In the genomic region with DNA sequence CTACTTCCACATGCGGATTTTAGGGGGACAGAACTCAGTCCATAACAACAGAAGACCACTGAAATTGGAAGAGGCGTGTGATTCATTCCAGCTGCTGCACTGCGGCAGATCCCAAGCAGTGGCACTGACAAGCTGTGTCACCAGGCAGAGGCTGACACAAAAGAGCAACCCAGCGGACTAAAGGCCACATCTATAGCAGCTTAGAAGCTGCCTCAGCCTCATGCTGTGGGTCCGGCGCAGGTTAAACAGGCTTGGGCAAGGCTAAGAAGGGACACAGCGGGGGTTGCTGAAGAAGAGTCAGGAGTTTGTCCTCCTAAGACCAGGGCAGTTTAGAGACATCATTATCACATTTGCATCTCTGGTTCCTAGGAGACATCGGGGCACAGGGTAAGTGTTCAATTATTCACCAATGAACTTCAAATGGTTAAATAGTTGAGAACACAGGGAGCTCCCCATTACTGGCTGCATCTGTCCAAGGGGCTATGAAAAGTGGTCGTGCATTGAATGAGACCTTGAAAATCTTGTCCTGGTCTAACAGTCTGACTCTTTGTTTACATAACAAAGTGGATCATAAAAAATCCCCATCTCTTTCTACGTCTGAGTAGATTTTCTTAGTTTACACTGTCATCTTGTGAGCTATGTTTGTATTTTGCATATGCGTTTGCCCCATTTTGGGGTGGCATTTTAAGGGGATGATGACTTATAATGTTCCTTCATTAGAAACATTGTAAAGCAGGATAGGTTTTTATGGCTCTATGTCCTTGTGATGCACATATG, we compare ENCODE assay signal across 10 cellular contexts.
A peak's percentile ranks its signal among the peaks of the same experiment; 100 is the strongest.
DNase-seq lines count a peak whose midpoint lies in the region; ATAC-seq, FAIRE-seq and TF ChIP-seq lines count a peak whose summit lies in the region.
"Had no signal": no experiment of that assay in that cellular context is flagged by ENCODE, and none has a peak within 500 bp of the region (broad histone marks: within the 10 kb centered on the region; RNA-seq: fewer than 3 reads in every experiment).

No MANE protein-coding gene starts in this region.

- H2BK12ac ChIP-seq in H1 (ENCODE audit: low read depth, low read length) = 0 out of 2 replicates have a peak overlapping the region, but pooled peaks have one; percentile 62

- H4K91ac ChIP-seq in H1 (replicated peaks; ENCODE audit: insufficient read length, low read length) = no peak overlapping the region

- peaks cover 39% of the 10 kb centered on the region for H3K4me1 ChIP-seq in PC-3 (ENCODE audit: insufficient read depth, low read length)
- H3K4me1 ChIP-seq in H1 (replicated peaks in 1 of 4; ENCODE audit: control insufficient read depth in 3 of 4, insufficient read depth in 4 of 4, low read length in 3 of 4) = no peaks in the 10 kb centered on the region
- H3K4me1 ChIP-seq in vagina = peaks cover 20% of the 10 kb centered on the region
- H3K4me1 ChIP-seq in transverse colon = peaks cover 0 to 13% (median 5%) of the 10 kb centered on the region in 4 donors

- TF ChIP-seq EP300 in H1 (IDR thresholded peaks at IDR 0.05; ENCODE audit: borderline replicate concordance in 1 of 2, low read depth in 2 of 2, low read length in 2 of 2) = no peak
- TF ChIP-seq EP300 in transverse colon (IDR thresholded peaks at IDR 0.05; ENCODE audit: low read depth) = no peak

- FAIRE-seq in H1 (lab: Jason Lieb, UNC) = no peak

- no peaks in the 10 kb centered on the region for H3K79me2 ChIP-seq in PC-3 (ENCODE audit: low read length)
- H3K79me2 ChIP-seq in H1 (ENCODE audit: control insufficient read depth in 1 of 2, insufficient read depth in 2 of 2, low read length in 2 of 2) = no peaks in the 10 kb centered on the region

- H2AFZ ChIP-seq in PC-3 (ENCODE audit: low read length) = no peak overlapping the region
- no peak overlapping the region for H2AFZ ChIP-seq in H1 (ENCODE audit: low read length)

- no peak overlapping the region for H2BK5ac ChIP-seq in H1 (ENCODE audit: low read depth, low read length)

- intact Hi-C loops in PC-3 (cut with micrococcal nuclease) (loop anchor here (2.0 to 5.0 kb wide), 2 partner anchors 148 to 162 kb away; a partner anchor contains a TSS), vagina (cut with DNase I) (no loop called here), transverse colon (cut with DNase I; ENCODE audit: low total_unique reads) (no loop called here)

- H3K9ac ChIP-seq in PC-3 (ENCODE audit: low read length) = peak overlapping the region; percentile 28; the same call in 1 of the 2 replicates
- no peak overlapping the region for H3K9ac ChIP-seq in H1 (replicated peaks in 1 of 4; ENCODE audit: extremely low read depth in 1 of 4, low read depth in 3 of 4, low read length in 3 of 4)

- no peak for TF ChIP-seq POLR2A in H1 (IDR thresholded peaks at IDR 0.05; ENCODE audit: control extremely low read depth in 1 of 2, low read depth in 2 of 2, low read length in 2 of 2)
- no peak for TF ChIP-seq POLR2A in vagina (IDR thresholded peaks at IDR 0.05)
- TF ChIP-seq POLR2A in transverse colon (IDR thresholded peaks at IDR 0.05) = no peak

- H3K36me3 ChIP-seq in PC-3 (ENCODE audit: low read depth, low read length) (no peaks in the 10 kb centered on the region), H1 (ENCODE audit: control insufficient read depth in 2 of 4, insufficient read depth in 4 of 4, low read length in 3 of 4) (no peaks in the 10 kb centered on the region), vagina (no peaks in the 10 kb centered on the region), transverse colon (no peaks in the 10 kb centered on the region)

- 89% methylated on average over 11 of the region's 11 CpGs; no CpG with 5 or more reads in 1 of the 2 experiments for WGBS in H1 (ENCODE audit: extremely low coverage in 1 of 2, insufficient coverage in 1 of 2, insufficient read length in 1 of 2, insufficient replicate concordance in 2 of 2, low coverage in 1 of 2, low lambda C conversion rate in 2 of 2, missing lambda C conversion rate in 1 of 2), 2 experiments
- 55 to 73% methylated on average over 2 to 11 of the region's 11 CpGs for WGBS in transverse colon (ENCODE audit: low coverage in 1 of 2), 2 donors

- peaks cover 8% of the 10 kb centered on the region for H3K9me3 Mint-ChIP-seq in stimulated activated naive CD8-positive, alpha-beta T cell treated with anti-CD3 and anti-CD28 coated beads, Interleukin-15, Interleukin-2, amounts not matched to agents 100 ng/mL and 50 ng/mL, for 24 hours
- H3K9me3 Mint-ChIP-seq: CD8-positive, alpha-beta T cell had no signal

- no peaks in the 10 kb centered on the region for H3K9me2 ChIP-seq in PC-3 (replicated peaks; ENCODE audit: low read length)

- no peak for DNase-seq in stimulated activated naive CD8-positive, alpha-beta T cell treated with anti-CD3 and anti-CD28 coated beads, Interleukin-15, Interleukin-2, amounts not matched to agents 100 U/mL and 50 U/mL, for 24 hours
- DNase-seq in PC-3 (peak; percentile 26), H1 (ENCODE audit: low read depth in 1 of 2, low spot score in 2 of 2) (no peak), vagina (ENCODE audit: extremely low spot score in 2 of 2) (no peak), transverse colon (no peak), DMS153 (lab: John Stamatoyannopoulos, UW) (no peak), NCI-H446 (lab: John Stamatoyannopoulos, UW) (no peak)
- DNase-seq: cortex of kidney had no signal

- H3K9me3 ChIP-seq in PC-3 (ENCODE audit: low read length) (no peaks in the 10 kb centered on the region), H1 (ENCODE audit: insufficient read depth in 2 of 2, low read depth in 1 of 2, low read length in 1 of 2) (no peaks in the 10 kb centered on the region), vagina (no peaks in the 10 kb centered on the region), transverse colon (no peaks in the 10 kb centered on the region)

- no peaks in the 10 kb centered on the region for H3K27me3 ChIP-seq in PC-3 (ENCODE audit: low read length)
- no peaks in the 10 kb centered on the region for H3K27me3 ChIP-seq in H1 (replicated peaks in 1 of 4; ENCODE audit: control insufficient read depth in 3 of 4, extremely low read depth in 1 of 4, insufficient read depth in 3 of 4, low read length in 3 of 4)
- H3K27me3 ChIP-seq in vagina = no peaks in the 10 kb centered on the region
- no peaks in the 10 kb centered on the region for H3K27me3 ChIP-seq in transverse colon

- H3K4me3 ChIP-seq in PC-3 (ENCODE audit: low read length) (no peak overlapping the region; the same call in 1 of the 2 replicates), H1 (ENCODE audit: extremely low read depth in 1 of 4, insufficient read depth in 2 of 4, low read depth in 3 of 4, low read length in 4 of 4) (no peak overlapping the region), vagina (no peak overlapping the region), transverse colon (no peak overlapping the region)

- H4K8ac ChIP-seq in H1 (ENCODE audit: extremely low read depth, insufficient read depth, low read length) = no peak overlapping the region

- H3K4me2 ChIP-seq in PC-3 (ENCODE audit: low read length) (peak overlapping the region; percentile 70), H1 (ENCODE audit: insufficient read depth in 1 of 2, low read depth in 2 of 2, low read length in 2 of 2) (no peak overlapping the region; a peak in 1 of 4 replicates)

- H3K23ac ChIP-seq in H1 (ENCODE audit: insufficient read length) = no peak overlapping the region

- no TSS peak for BruUV-seq in PC-3 (replicated peaks; lab: Mats Ljungman, UMichigan)

- no peaks in the 10 kb centered on the region for H3K79me1 ChIP-seq in H1 (ENCODE audit: low read depth, low read length)

- peaks cover 10% of the 10 kb centered on the region for H3F3A ChIP-seq in PC-3 (ENCODE audit: low read length, unreplicated experiment)

- no peak overlapping the region for H2BK15ac ChIP-seq in H1 (ENCODE audit: low read length)

- H3K18ac ChIP-seq in H1 (ENCODE audit: extremely low read depth, low read length) = no peak overlapping the region

- CTCF ChIA-PET in PC-3 (lab: Charles Lee) (interaction anchor here (0.5 to 1.0 kb wide), 2 partner anchors 128 to 162 kb away, joined by 3 to 4 read pairs; a partner anchor contains a TSS), H1 (lab: Charles Lee; ENCODE audit: partially characterized antibody) (interaction anchor here (0.6 to 1.5 kb wide), 4 partner anchors 161 to 1737 kb away, joined by 3 to 4 read pairs (median 3); no protein-coding TSS in a partner anchor)

- H2AK5ac ChIP-seq in H1 (ENCODE audit: low read depth, low read length) = no peak overlapping the region

- peak overlapping the region; percentile 58 for H3K4me3 Mint-ChIP-seq in stimulated activated naive CD8-positive, alpha-beta T cell treated with anti-CD3 and anti-CD28 coated beads, Interleukin-15, Interleukin-2, amounts not matched to agents 100 ng/mL and 50 ng/mL, for 24 hours
- H3K4me3 Mint-ChIP-seq: CD8-positive, alpha-beta T cell had no signal

- no peaks in the 10 kb centered on the region for H3K36me3 Mint-ChIP-seq in stimulated activated naive CD8-positive, alpha-beta T cell treated with anti-CD3 and anti-CD28 coated beads, Interleukin-15, Interleukin-2, amounts not matched to agents 100 ng/mL and 50 ng/mL, for 24 hours (ENCODE audit: low read depth)
- H3K36me3 Mint-ChIP-seq: CD8-positive, alpha-beta T cell had no signal

- ATAC-seq in stimulated activated naive CD8-positive, alpha-beta T cell treated with anti-CD3 and anti-CD28 coated beads, Interleukin-15, Interleukin-2, amounts not matched to agents 100 U/mL and 50 U/mL, for 24 hours = no peak
- 0 out of 2 replicates have a peak, but pooled peaks have one; percentile 5 for ATAC-seq in PC-3

- peak overlapping the region; percentile 88 for H3K27ac Mint-ChIP-seq in stimulated activated naive CD8-positive, alpha-beta T cell treated with anti-CD3 and anti-CD28 coated beads, Interleukin-15, Interleukin-2, amounts not matched to agents 100 ng/mL and 50 ng/mL, for 24 hours

- H3K56ac ChIP-seq in H1 (replicated peaks; ENCODE audit: insufficient read length, low read depth, low read length) = no peak overlapping the region

- TF ChIP-seq RAD21 in H1 (IDR thresholded peaks at IDR 0.05 in 1 of 2, conservative IDR thresholded peaks at IDR 0.05 in 1 of 2; ENCODE audit: low read depth in 2 of 2, low read length in 2 of 2) = no peak

- H3K4ac ChIP-seq in H1 (replicated peaks; ENCODE audit: insufficient read length, low read depth, low read length) = no peak overlapping the region

- no peak overlapping the region for H2BK20ac ChIP-seq in H1 (ENCODE audit: low read length)

- no peak overlapping the region for H2BK120ac ChIP-seq in H1 (replicated peaks; ENCODE audit: low read depth, low read length)

- H4K20me1 ChIP-seq in PC-3 (ENCODE audit: low read length) = no peaks in the 10 kb centered on the region
- no peaks in the 10 kb centered on the region for H4K20me1 ChIP-seq in H1 (replicated peaks in 1 of 2; ENCODE audit: control insufficient read depth in 1 of 2, insufficient read depth in 2 of 2, low read length in 2 of 2)

- H4K5ac ChIP-seq in H1 (ENCODE audit: insufficient read length, low read depth, low read length) = no peak overlapping the region

- peaks cover 45% of the 10 kb centered on the region for H3K4me1 Mint-ChIP-seq in stimulated activated naive CD8-positive, alpha-beta T cell treated with anti-CD3 and anti-CD28 coated beads, Interleukin-15, Interleukin-2, amounts not matched to agents 100 ng/mL and 50 ng/mL, for 24 hours (ENCODE audit: low read depth)

- in situ Hi-C loops in transverse colon (cut with MboI; ENCODE audit: low pct_ligation_motif_present in 1 of 4, low pct_unique_long_range_greater_than_20kb in 1 of 4, low sequenced_read_pairs in 3 of 4) = no loop called here

- TF ChIP-seq CTCF in PC-3 (conservative IDR thresholded peaks at IDR 0.05; ENCODE audit: low read depth, low read length) (no peak), H1 (IDR thresholded peaks at IDR 0.05; ENCODE audit: control extremely low read depth in 1 of 3, insufficient read depth in 1 of 3, low read depth in 1 of 3, low read length in 3 of 3) (no peak), vagina (IDR thresholded peaks at IDR 0.05) (no peak), transverse colon (IDR thresholded peaks at IDR 0.05) (no peak)

- no peaks in the 10 kb centered on the region for H3K27me3 Mint-ChIP-seq in stimulated activated naive CD8-positive, alpha-beta T cell treated with anti-CD3 and anti-CD28 coated beads, Interleukin-15, Interleukin-2, amounts not matched to agents 100 ng/mL and 50 ng/mL, for 24 hours

- no peak overlapping the region for H3K14ac ChIP-seq in H1 (ENCODE audit: insufficient read length)

- no peaks in the 10 kb centered on the region for H3K23me2 ChIP-seq in H1 (ENCODE audit: low read depth, low read length)

- peak overlapping the region; percentile 80 for H3K27ac ChIP-seq in PC-3 (ENCODE audit: low read length)
- no peak overlapping the region for H3K27ac ChIP-seq in H1 (ENCODE audit: low read depth, low read length)
- peak overlapping the region; percentile 15 for H3K27ac ChIP-seq in vagina
- H3K27ac ChIP-seq in transverse colon = peak overlapping the region in 2 of 4 donors; percentile 31 to 45

- POLR2A ChIA-PET in PC-3 (lab: Charles Lee; ENCODE audit: unreplicated experiment) (no interaction called here), H1 (lab: Charles Lee; ENCODE audit: partially characterized antibody) (no interaction called here)
